In the genomic region with DNA sequence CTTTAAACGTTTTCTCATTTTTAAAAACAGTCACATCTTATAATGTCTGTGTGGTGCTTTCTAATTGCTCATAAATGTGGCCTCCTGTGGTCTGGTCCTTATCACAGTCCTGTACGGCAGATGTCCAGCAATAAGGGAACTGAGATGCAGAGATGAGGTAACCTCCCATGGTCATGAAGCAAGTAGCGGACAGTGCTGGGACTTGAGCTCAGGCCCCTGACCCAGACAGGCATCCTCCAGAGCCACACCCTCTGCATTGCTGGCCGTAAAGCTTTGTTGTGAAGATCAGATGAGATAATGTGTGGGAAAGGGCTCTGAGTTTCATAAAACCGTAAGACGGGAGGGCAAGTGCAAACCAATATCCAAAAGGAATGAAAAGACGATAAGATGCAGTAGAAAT, we compare ENCODE assay signal across 17 cellular contexts. TPM values are rescaled to one million over a fixed set of nuclear protein-coding genes. Genes with fewer than 3 reads are reported as not detected.
DNase-seq lines count a peak whose midpoint lies in the region; ATAC-seq, FAIRE-seq and TF ChIP-seq lines count a peak whose summit lies in the region.
"Had no signal": no experiment of that assay in that cellular context is flagged by ENCODE, and none has a peak within 500 bp of the region (broad histone marks: within the 10 kb centered on the region; RNA-seq: fewer than 3 reads in every experiment).

No MANE protein-coding gene starts in this region.

- DNase-seq in CD4-positive, CD25-positive, alpha-beta regulatory T cell, result no peak
- DNase-seq in SK-N-DZ (ENCODE audit: low spot score) (peak; percentile 26), left colon (no peak), RCC 7860 (ENCODE audit: low spot score) (no peak), lower leg skin (ENCODE audit: low spot score in 2 of 2) (no peak), ureter (ENCODE audit: low spot score) (no peak), upper lobe of left lung (no peak)
- DNase-seq in central memory CD8-positive, alpha-beta T cell (ENCODE audit: low spot score in 2 of 2), result no peak
- DNase-seq: 8988T; AML-193; CD4-positive, alpha-beta memory T cell; DMS79; GOT3 had no signal

- H3K36me3 ChIP-seq in CD4-positive, CD25-positive, alpha-beta regulatory T cell (ENCODE audit: control insufficient read depth, insufficient read depth, low read length), result peaks cover 9% of the 10 kb centered on the region
- peaks cover 2 to 76% (median 20%) of the 10 kb centered on the region in 4 donors for H3K36me3 ChIP-seq in upper lobe of left lung

- ATAC-seq in CD4-positive, CD25-positive, alpha-beta regulatory T cell (ENCODE audit: low read depth in 2 of 2), result no peak
- no peak for ATAC-seq in central memory CD8-positive, alpha-beta T cell (replicated peaks; ENCODE audit: extremely low read depth, poor library complexity, severe bottlenecking)
- peak; percentile 46 for ATAC-seq in left colon
- no peak for ATAC-seq in upper lobe of left lung (ENCODE audit: low FRiP score in 2 of 2)
- ATAC-seq: GM12878 had no signal

- TF ChIP-seq POLR2A in lower leg skin (IDR thresholded peaks at IDR 0.05), result no peak
- TF ChIP-seq POLR2A in upper lobe of left lung (IDR thresholded peaks at IDR 0.05), result no peak

- H3K4me3 Mint-ChIP-seq in CD4-positive, CD25-positive, alpha-beta regulatory T cell, result no peak overlapping the region
- no peak overlapping the region for H3K4me3 Mint-ChIP-seq in central memory CD8-positive, alpha-beta T cell
- H3K4me3 Mint-ChIP-seq: CD4-positive, alpha-beta memory T cell had no signal

- no peaks in the 10 kb centered on the region for H3K9me3 ChIP-seq in CD4-positive, CD25-positive, alpha-beta regulatory T cell (ENCODE audit: control insufficient read depth in 2 of 2, low read length in 2 of 2)
- H3K9me3 ChIP-seq in upper lobe of left lung, result no peaks in the 10 kb centered on the region
- H3K9me3 ChIP-seq: HAP-1 had no signal

- no peak overlapping the region for H3K27ac ChIP-seq in CD4-positive, CD25-positive, alpha-beta regulatory T cell (ENCODE audit: insufficient read depth, low read length, poor library complexity, severe bottlenecking)
- H3K27ac ChIP-seq in upper lobe of left lung, result no peak overlapping the region
- H3K27ac ChIP-seq: BLaER1 had no signal

- no peaks in the 10 kb centered on the region for H3K4me1 ChIP-seq in CD4-positive, CD25-positive, alpha-beta regulatory T cell (ENCODE audit: control insufficient read depth, insufficient read depth, low read length, poor library complexity, severe bottlenecking)
- H3K4me1 ChIP-seq in upper lobe of left lung, result no peaks in the 10 kb centered on the region
- H3K4me1 ChIP-seq: HAP-1 had no signal

- H3K27ac Mint-ChIP-seq in CD4-positive, CD25-positive, alpha-beta regulatory T cell, result peak overlapping the region in 2 of 3 donors; percentile 25 to 48
- H3K27ac Mint-ChIP-seq in central memory CD8-positive, alpha-beta T cell (ENCODE audit: low read depth), result peak overlapping the region; percentile 24
- H3K27ac Mint-ChIP-seq: CD4-positive, alpha-beta memory T cell had no signal

- intact Hi-C loops in left colon (cut with DNase I, micrococcal nuclease) (no loop called here), lower leg skin (cut with DNase I; ENCODE audit: low total_unique reads) (no loop called here)

- no peaks in the 10 kb centered on the region for H3K27me3 Mint-ChIP-seq in CD4-positive, CD25-positive, alpha-beta regulatory T cell
- no peaks in the 10 kb centered on the region for H3K27me3 Mint-ChIP-seq in central memory CD8-positive, alpha-beta T cell
- H3K27me3 Mint-ChIP-seq: CD4-positive, alpha-beta memory T cell had no signal

- no peak for TF ChIP-seq CTCF in lower leg skin (IDR thresholded peaks at IDR 0.05)
- TF ChIP-seq CTCF in upper lobe of left lung (IDR thresholded peaks at IDR 0.05), result no peak

- 94 to 95% methylated on average over 7 of the region's 7 CpGs for WGBS in lower leg skin, 2 donors
- WGBS in upper lobe of left lung, 2 donors, result 83 to 92% methylated on average over 7 of the region's 7 CpGs

- no peak for TF ChIP-seq EP300 in upper lobe of left lung (IDR thresholded peaks at IDR 0.05)

- no peak for FAIRE-seq in RCC 7860 (lab: Jason Lieb, UNC)
- FAIRE-seq: GM12878, GM18507 had no signal

- H3K36me3 Mint-ChIP-seq in CD4-positive, CD25-positive, alpha-beta regulatory T cell, result peaks cover 48% of the 10 kb centered on the region
- peaks cover 10% of the 10 kb centered on the region for H3K36me3 Mint-ChIP-seq in central memory CD8-positive, alpha-beta T cell (ENCODE audit: insufficient read depth)

- H3K9me3 Mint-ChIP-seq in CD4-positive, CD25-positive, alpha-beta regulatory T cell, result no peaks in the 10 kb centered on the region
- no peaks in the 10 kb centered on the region for H3K9me3 Mint-ChIP-seq in central memory CD8-positive, alpha-beta T cell
- H3K9me3 Mint-ChIP-seq: CD4-positive, alpha-beta memory T cell had no signal

- H3K4me1 Mint-ChIP-seq in CD4-positive, CD25-positive, alpha-beta regulatory T cell, result peaks cover 0 to 10% (median 8%) of the 10 kb centered on the region in 4 donors
- peaks cover 11% of the 10 kb centered on the region for H3K4me1 Mint-ChIP-seq in central memory CD8-positive, alpha-beta T cell

- no peaks in the 10 kb centered on the region for H3K27me3 ChIP-seq in CD4-positive, CD25-positive, alpha-beta regulatory T cell (ENCODE audit: control insufficient read depth, insufficient read depth, low read length)
- H3K27me3 ChIP-seq in upper lobe of left lung, result no peaks in the 10 kb centered on the region
- H3K27me3 ChIP-seq: BLaER1 had no signal

- no peak overlapping the region for H3K4me3 ChIP-seq in CD4-positive, CD25-positive, alpha-beta regulatory T cell (ENCODE audit: low read depth, low read length)
- H3K4me3 ChIP-seq in lower leg skin (ENCODE audit: low read depth, poor library complexity, severe bottlenecking) (no peak overlapping the region), upper lobe of left lung (no peak overlapping the region)
- H3K4me3 ChIP-seq: BLaER1, GM12878, HAP-1 had no signal

RNA-seq across cellular contexts. Expression of a gene that starts 48.2 kb away (rescaled TPM):
- total RNA-seq in CD4-positive, CD25-positive, alpha-beta regulatory T cell, result 9.6 TPM
- 10 to 100 TPM in 3 of 4 donors, 1 to 10 TPM in 1; 8.3 to 13.5 (median 12.6) TPM for polyA plus RNA-seq in CD4-positive, CD25-positive, alpha-beta regulatory T cell
- 3.9 and 4.9 TPM in 2 replicates for polyA plus RNA-seq in SK-N-DZ (2014; cell fraction: cytosol; rRNA removed)
- 9.2 and 20.0 TPM in 2 replicates for polyA plus RNA-seq in SK-N-DZ (2014; cell fraction: nucleus; rRNA removed)
- total RNA-seq in left colon (10 to 100 TPM; 20.6 to 22.2 TPM), lower leg skin (10 to 100 TPM; 10.5 to 16.9 (median 13.0) TPM), ureter (23.8 TPM), upper lobe of left lung (10 to 100 TPM; 17.7 to 61.8 (median 27.3) TPM)
